Comparison of ENCODE assay signal across 11 cellular contexts in genomic region chr5:179326176-179326997, GRCh38. TPM values are rescaled to one million over a fixed set of nuclear protein-coding genes. Genes with fewer than 3 reads are reported as not detected.
DNase-seq lines count a peak whose midpoint lies in the region; TF ChIP-seq lines count a peak whose summit lies in the region.
"Had no signal": no experiment of that assay in that cellular context is flagged by ENCODE, and none has a peak within 500 bp of the region (broad histone marks: within the 10 kb centered on the region; RNA-seq: fewer than 3 reads in every experiment).

No MANE protein-coding gene starts in this region.

- H3K9me3 ChIP-seq in colonic mucosa (no peaks in the 10 kb centered on the region), iPS-18c (ENCODE audit: control insufficient read depth, insufficient read depth, low read length) (no peaks in the 10 kb centered on the region)
- H3K9me3 ChIP-seq: Caco-2 had no signal

- H3K27ac ChIP-seq in colonic mucosa: no peak overlapping the region

- intact Hi-C loops in colonic mucosa (cut with DNase I): no loop called here

- H3K9ac ChIP-seq in colonic mucosa (ENCODE audit: low read depth in 2 of 2, low read length in 2 of 2): no peak overlapping the region

- DNase-seq in GM04503 (ENCODE audit: low read depth): peak; percentile 54
- DNase-seq in colonic mucosa: peak; percentile 28
- DNase-seq in skeletal muscle cell (ENCODE audit: low read depth): peak; percentile 96
- no peak for DNase-seq in GM19238 (ENCODE audit: insufficient read length, low spot score)
- DNase-seq in NCI-H345 treated with DMSO at 0.1 percent for 48 hours (lab: John Stamatoyannopoulos, UW; ENCODE audit: unreplicated experiment): no peak
- no peak for DNase-seq in cerebellar nuclear complex (lab: John Stamatoyannopoulos, UW)
- no peak for DNase-seq in activated CD8-positive, alpha-beta memory T cell treated with anti-CD3 and anti-CD28 coated beads, Interleukin-2, amount 50 U/mL, for 48 hours
- DNase-seq: Caco-2; NK-92 treated with Interleukin-12 subunit alpha and Interleukin-12 subunit beta, amount 100 ng/mL, for 24 hours had no signal

- H3K4me3 ChIP-seq in colonic mucosa: no peak overlapping the region
- peak overlapping the region; percentile 39 for H3K4me3 ChIP-seq in iPS-18c (ENCODE audit: insufficient read depth, low read depth, low read length)
- H3K4me3 ChIP-seq in skeletal muscle cell (ENCODE audit: low read depth, low read length): no peak overlapping the region

- H3K4me1 ChIP-seq in colonic mucosa: no peaks in the 10 kb centered on the region
- H3K4me1 ChIP-seq: Caco-2 had no signal

- no peaks in the 10 kb centered on the region for H3K36me3 ChIP-seq in colonic mucosa

- H3K27me3 ChIP-seq in colonic mucosa: no peaks in the 10 kb centered on the region

- TF ChIP-seq CTCF in colonic mucosa (IDR thresholded peaks at IDR 0.05): no peak

RNA-seq across cellular contexts. Expression of gene ADAMTS2, which starts 18.9 kb away (rescaled TPM):
- total RNA-seq in colonic mucosa: 1 to 10 TPM; 2.9 to 4.0 TPM
- total RNA-seq: naive thymus-derived CD8-positive, alpha-beta T cell had no signal

Comparison
In these comparisons a context has a peak if more than half of its experiments do, and no peak if none do; other contexts are left out.
1. DNase-seq: peak in GM04503 (single experiment), colonic mucosa (single experiment) and skeletal muscle cell (single experiment); none in GM19238 (single experiment), NCI-H345 treated with DMSO at 0.1 percent for 48 hours (single experiment), cerebellar nuclear complex (0 of 2) and activated CD8-positive, alpha-beta memory T cell treated with anti-CD3 and anti-CD28 coated beads, Interleukin-2, amount 50 U/mL, for 48 hours (single experiment).